In the genomic region with DNA sequence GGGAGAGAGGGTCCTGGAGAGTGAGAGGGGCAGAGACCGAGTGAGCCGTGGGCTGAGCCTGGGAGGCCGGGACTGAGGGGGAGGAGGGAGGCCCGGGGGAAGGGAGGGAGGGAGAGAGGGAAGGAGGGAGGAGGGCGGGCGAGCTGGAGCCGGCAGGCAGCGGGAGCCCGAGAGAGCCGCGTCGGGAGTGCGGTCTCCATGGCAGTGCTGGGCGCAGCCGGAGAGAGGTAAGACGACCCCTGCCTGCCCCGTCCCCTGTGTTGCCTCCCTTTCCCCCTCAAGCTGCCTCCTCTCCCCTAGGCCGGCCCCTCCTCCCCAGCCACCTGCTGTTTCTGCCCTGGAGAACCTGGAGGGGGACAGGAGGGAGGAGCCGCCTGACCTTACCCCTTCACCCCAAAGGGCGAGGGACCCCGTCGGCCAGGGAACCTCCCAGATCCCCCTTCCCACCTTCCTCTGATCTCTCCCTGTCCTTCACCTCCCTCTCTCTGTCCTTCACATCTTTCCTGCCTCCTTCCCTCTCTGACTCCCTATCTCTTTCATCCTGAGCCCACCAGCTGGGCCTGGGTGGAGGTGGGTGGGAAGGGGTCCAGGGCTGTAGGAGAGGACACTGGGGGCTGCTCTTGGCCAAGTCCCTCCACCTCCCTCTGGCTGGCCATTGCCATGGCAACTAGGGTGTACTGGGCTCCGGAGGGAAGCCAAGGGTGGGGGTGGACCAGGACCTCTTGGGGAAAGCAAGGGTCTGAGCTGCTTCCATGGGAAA, we compare ENCODE assay signal across 8 cellular contexts. TPM values are rescaled to one million over a fixed set of nuclear protein-coding genes. Genes with fewer than 3 reads are reported as not detected.
DNase-seq lines count a peak whose midpoint lies in the region; ATAC-seq and TF ChIP-seq lines count a peak whose summit lies in the region.

A gene with protein sequence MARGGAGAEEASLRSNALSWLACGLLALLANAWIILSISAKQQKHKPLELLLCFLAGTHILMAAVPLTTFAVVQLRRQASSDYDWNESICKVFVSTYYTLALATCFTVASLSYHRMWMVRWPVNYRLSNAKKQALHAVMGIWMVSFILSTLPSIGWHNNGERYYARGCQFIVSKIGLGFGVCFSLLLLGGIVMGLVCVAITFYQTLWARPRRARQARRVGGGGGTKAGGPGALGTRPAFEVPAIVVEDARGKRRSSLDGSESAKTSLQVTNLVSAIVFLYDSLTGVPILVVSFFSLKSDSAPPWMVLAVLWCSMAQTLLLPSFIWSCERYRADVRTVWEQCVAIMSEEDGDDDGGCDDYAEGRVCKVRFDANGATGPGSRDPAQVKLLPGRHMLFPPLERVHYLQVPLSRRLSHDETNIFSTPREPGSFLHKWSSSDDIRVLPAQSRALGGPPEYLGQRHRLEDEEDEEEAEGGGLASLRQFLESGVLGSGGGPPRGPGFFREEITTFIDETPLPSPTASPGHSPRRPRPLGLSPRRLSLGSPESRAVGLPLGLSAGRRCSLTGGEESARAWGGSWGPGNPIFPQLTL (plus strand): TSS at position 148 of the 760 bp plus-strand sequence. CDS start 2,078 bp downstream, outside the sequence.

- H3K36me3 ChIP-seq in effector memory CD4-positive, alpha-beta T cell (ENCODE audit: control insufficient read depth, insufficient read depth, low read length): peaks cover 31% of the 10 kb centered on the region
- peaks cover 30% of the 10 kb centered on the region for H3K36me3 ChIP-seq in thymus (ENCODE audit: control insufficient read depth, insufficient read depth)

- 5% methylated on average over 23 of the region's 23 CpGs for WGBS in thymus

- H3K27ac ChIP-seq in 22Rv1 (peak within 1 kb of the TSS; percentile 59), thymus (ENCODE audit: low read depth) (peak within 1 kb of the TSS; percentile 11)
- no peak within 1 kb of the TSS for H3K27ac ChIP-seq in effector memory CD4-positive, alpha-beta T cell (ENCODE audit: insufficient read depth, low read length, poor library complexity, severe bottlenecking)

- no peaks in the 10 kb centered on the region for H3K27me3 ChIP-seq in effector memory CD4-positive, alpha-beta T cell (replicated peaks; ENCODE audit: control insufficient read depth, insufficient read depth, low read length, poor library complexity, severe bottlenecking)
- peaks cover 2% of the 10 kb centered on the region for H3K27me3 ChIP-seq in thymus (ENCODE audit: control insufficient read depth, insufficient read depth)

- no peak for TF ChIP-seq CTCF in 22Rv1 (IDR thresholded peaks at IDR 0.05)

- H3K4me3 ChIP-seq in effector memory CD4-positive, alpha-beta T cell (ENCODE audit: insufficient read depth, low read depth, low read length, poor library complexity, severe bottlenecking): peak within 1 kb of the TSS; percentile 14
- H3K4me3 ChIP-seq in thymus (ENCODE audit: low read length): peak within 1 kb of the TSS; percentile 37

- no peaks in the 10 kb centered on the region for H3K9me3 ChIP-seq in effector memory CD4-positive, alpha-beta T cell (ENCODE audit: control insufficient read depth, low read length)
- H3K9me3 ChIP-seq in thymus (ENCODE audit: control insufficient read depth): no peaks in the 10 kb centered on the region

- H3K4me1 ChIP-seq in effector memory CD4-positive, alpha-beta T cell (ENCODE audit: control insufficient read depth, insufficient read depth, low read length, poor library complexity, severe bottlenecking): peaks cover 10% of the 10 kb centered on the region
- peaks cover 6% of the 10 kb centered on the region for H3K4me1 ChIP-seq in thymus (ENCODE audit: control insufficient read depth, insufficient read depth, low read length)

- ATAC-seq in HG03039 (IDR thresholded peaks at IDR 0.05; ENCODE audit: unreplicated experiment): no peak
- ATAC-seq in GM21528 (IDR thresholded peaks at IDR 0.05; ENCODE audit: low FRiP score, unreplicated experiment): no peak

- DNase-seq in ELR (ENCODE audit: low read depth): peak; percentile 49
- peak; percentile 71 for DNase-seq in OCI-M1 (lab: John Stamatoyannopoulos, UW)
- no peak for DNase-seq in effector memory CD4-positive, alpha-beta T cell
- DNase-seq in medulla oblongata (ENCODE audit: extremely low spot score): peak; percentile 19

RNA-seq across cellular contexts. Expression of the gene that starts here (rescaled TPM):
- 4.4 TPM for polyA plus RNA-seq in thymus

Comparison
In these comparisons a context has a peak if more than half of its experiments do, and no peak if none do; other contexts are left out.
1. DNase-seq: peak in ELR (single experiment), OCI-M1 (single experiment) and medulla oblongata (single experiment); none in effector memory CD4-positive, alpha-beta T cell (0 of 3).